1 cellular context compared by ENCODE assay signal in genomic region chr6:152982768-152983636, GRCh38.
TF ChIP-seq lines count a peak whose summit lies in the region.

Gene FBXO5, minus strand, starts transcription at chr6:152983041. Its CDS starts 82 bp downstream, at chr6:152982959.

TF ChIP-seq in HepG2, 621 proteins besides CTCF, POLR2A, EP300 and RAD21 (continued from another document):
- TF ChIP-seq PATZ1 (CRISPR knock-in tag; IDR thresholded peaks at IDR 0.05) (no peak), CREM (IDR thresholded peaks at IDR 0.05) (peak; percentile 51), CREM (CRISPR knock-in tag; IDR thresholded peaks at IDR 0.05) (no peak; the same call in 1 of the 2 replicates), CCAR2 (optimal IDR thresholded peaks at IDR 0.05; ENCODE audit: low read depth, low read length) (peak; percentile 25), MYPOP (CRISPR knock-in tag; IDR thresholded peaks at IDR 0.05) (peak; percentile 92), ZNF839 (CRISPR knock-in tag; IDR thresholded peaks at IDR 0.05; ENCODE audit: borderline replicate concordance) (0 out of 2 replicates have a peak, but pooled peaks have one; percentile 26), ZNF510 (CRISPR knock-in tag; IDR thresholded peaks at IDR 0.05; ENCODE audit: low read depth) (peak; percentile 98), PLSCR1 (CRISPR knock-in tag; IDR thresholded peaks at IDR 0.05; ENCODE audit: borderline replicate concordance) (no peak), CBFB (CRISPR knock-in tag; IDR thresholded peaks at IDR 0.05) (0 out of 2 replicates have a peak, but pooled peaks have one; percentile 8), ZNF598 (CRISPR knock-in tag; IDR thresholded peaks at IDR 0.05; ENCODE audit: borderline replicate concordance) (peak; percentile 72), ZNF280B (CRISPR knock-in tag; IDR thresholded peaks at IDR 0.05; ENCODE audit: borderline replicate concordance) (peak; percentile 90), ATF7 (IDR thresholded peaks at IDR 0.05) (no peak), ATF7 (CRISPR knock-in tag; IDR thresholded peaks at IDR 0.05) (no peak), DNMT3B (CRISPR knock-in tag; conservative IDR thresholded peaks at IDR 0.05) (peak; percentile 89), PHF20 (CRISPR knock-in tag; IDR thresholded peaks at IDR 0.05) (peak; percentile 75), AKNA (CRISPR knock-in tag; IDR thresholded peaks at IDR 0.05; ENCODE audit: borderline replicate concordance) (0 out of 2 replicates have a peak, but pooled peaks have one; percentile 65), THRA (CRISPR knock-in tag; IDR thresholded peaks at IDR 0.05; ENCODE audit: borderline replicate concordance) (0 out of 2 replicates have a peak, but pooled peaks have one; percentile 9), ZNF740 (CRISPR knock-in tag; IDR thresholded peaks at IDR 0.05) (0 out of 2 replicates have a peak, but pooled peaks have one; percentile 41), ZNF337 (CRISPR knock-in tag; IDR thresholded peaks at IDR 0.05; ENCODE audit: borderline replicate concordance, low read depth) (no peak), IRF9 (CRISPR knock-in tag; IDR thresholded peaks at IDR 0.05; ENCODE audit: borderline replicate concordance) (peak; percentile 11; the same call in 1 of the 2 replicates), ZNF780A (CRISPR knock-in tag; IDR thresholded peaks at IDR 0.05) (peak; percentile 52; the same call in 1 of the 2 replicates), KLF11 (CRISPR knock-in tag; IDR thresholded peaks at IDR 0.05) (peak; percentile 17; the same call in 1 of the 2 replicates), ZBTB10 (CRISPR knock-in tag; IDR thresholded peaks at IDR 0.05; ENCODE audit: borderline replicate concordance) (peak; percentile 78; the same call in 1 of the 2 replicates), ZNF350 (CRISPR knock-in tag; IDR thresholded peaks at IDR 0.05; ENCODE audit: borderline replicate concordance, low read depth) (peak; percentile 87; the same call in 1 of the 2 replicates), U2AF2 (IDR thresholded peaks at IDR 0.05; ENCODE audit: low read depth, low read length) (0 out of 2 replicates have a peak, but pooled peaks have one; percentile 44), ZBTB42 (CRISPR knock-in tag; IDR thresholded peaks at IDR 0.05) (peak; percentile 96; the same call in 1 of the 2 replicates), FOXP4 (CRISPR knock-in tag; IDR thresholded peaks at IDR 0.05) (0 out of 2 replicates have a peak, but pooled peaks have one; percentile 28), RBAK (CRISPR knock-in tag; IDR thresholded peaks at IDR 0.05) (no peak), TGIF2 (CRISPR knock-in tag; IDR thresholded peaks at IDR 0.05) (peak; percentile 97), LBX2 (CRISPR knock-in tag; IDR thresholded peaks at IDR 0.05; ENCODE audit: borderline replicate concordance) (no peak)
